Comparison of ENCODE assay signal across 29 cellular contexts in genomic region chr22:26901228-26901816, GRCh38.
"Had no signal": no experiment of that assay in that cellular context is flagged by ENCODE, and none has a peak within 500 bp of the region (broad histone marks: within the 10 kb centered on the region; RNA-seq: fewer than 3 reads in every experiment).

No MANE protein-coding gene starts in this region.

- H3K36me3 ChIP-seq: MG63, Peyer's patch, SJSA1 had no signal

- DNase-seq: activated B cell treated with CpG ODN at 0.5 μM for 24 hours; activated CD4-positive, alpha-beta T cell treated with anti-CD3 and anti-CD28 coated beads for 1 hour; activated CD4-positive, alpha-beta T cell treated with anti-CD3 and anti-CD28 coated beads, Interleukin-2, amount 10 ng/mL, durations not matched to agents 24 days and 14 days; activated CD4-positive, alpha-beta T cell treated with anti-CD3 and anti-CD28 coated beads, Interleukin-2, amount 50 U/mL, for 48 hours; activated CD8-positive, alpha-beta memory T cell treated with anti-CD3 and anti-CD28 coated beads, Interleukin-2, amount 10 ng/mL, durations not matched to agents 7 days and 5 days; activated effector memory CD4-positive, alpha-beta T cell treated with Interleukin-2 at 50 U/mL for 16 hours; activated naive CD4-positive, alpha-beta T cell; activated T-cell treated with anti-CD3 and anti-CD28 coated beads, Interleukin-2, amount 50 U/mL, for 24 hours; aorta; body of pancreas; MG63; NCI-H1105 treated with DMSO at 0.1 percent for 48 hours; NCI-H1436 treated with DMSO at 0.1 percent for 48 hours; NCI-H187 treated with DMSO at 0.1 percent for 48 hours; NCI-H2081 treated with DMSO at 0.1 percent for 48 hours; NCI-H345; NCI-H510A; NCI-H526 treated with DMSO at 0.1 percent for 48 hours; NCI-H82; Peyer's patch; SHP77; T-helper 17 cell; T-helper 9 cell had no signal

- H3K4me1 ChIP-seq: body of pancreas had no signal

- H3K4me2 ChIP-seq: KMS-11 had no signal

- H3K4me1 Mint-ChIP-seq: activated CD8-positive, alpha-beta memory T cell treated with anti-CD3 and anti-CD28 coated beads, Interleukin-2, amount 10 ng/mL, durations not matched to agents 7 days and 5 days had no signal

- H3K27me3 ChIP-seq: body of pancreas, MG63, Peyer's patch, SJSA1 had no signal

- H3K9me3 Mint-ChIP-seq: activated B cell treated with CpG ODN at 0.5 μM for 24 hours; activated CD4-positive, alpha-beta T cell treated with anti-CD3 and anti-CD28 coated beads, Interleukin-2, amount 10 ng/mL, durations not matched to agents 24 days and 14 days; activated naive CD4-positive, alpha-beta T cell treated with anti-CD3 and anti-CD28 coated beads, Interleukin-2, amount 50 U/mL, for 24 hours; activated T-cell treated with anti-CD3 and anti-CD28 coated beads, Interleukin-2, amount 50 U/mL, for 24 hours; activated T-helper 1 cell treated with anti-CD3 and anti-CD28 coated beads, Interleukin-12 subunit alpha, Interleukin-12 subunit beta, Interleukin-2, Interleukin-4 antibody, amounts not matched to agents 30 ng/mL and 10 ng/mL and 1 ng/mL, durations not matched to agents 14 hours and 24 hours and 36 hours had no signal

- H3K9me3 ChIP-seq: body of pancreas, Peyer's patch, SJSA1 had no signal

- H3K9ac ChIP-seq: KMS-11 had no signal

- H3K36me3 Mint-ChIP-seq: activated CD8-positive, alpha-beta memory T cell treated with anti-CD3 and anti-CD28 coated beads, Interleukin-2, amount 10 ng/mL, durations not matched to agents 7 days and 5 days had no signal

- H3K27ac ChIP-seq: body of pancreas, KMS-11, Peyer's patch, RWPE1, SJSA1 had no signal

- H3K4me3 ChIP-seq: body of pancreas, MG63, Peyer's patch, SJSA1 had no signal

- H3K27ac Mint-ChIP-seq: activated B cell treated with CpG ODN at 0.5 μM for 24 hours; activated CD4-positive, alpha-beta T cell treated with anti-CD3 and anti-CD28 coated beads, Interleukin-2, amount 10 ng/mL, durations not matched to agents 24 days and 14 days; activated CD8-positive, alpha-beta memory T cell treated with anti-CD3 and anti-CD28 coated beads, Interleukin-2, amount 10 ng/mL, durations not matched to agents 7 days and 5 days; activated naive CD4-positive, alpha-beta T cell treated with anti-CD3 and anti-CD28 coated beads, Interleukin-2, amount 50 U/mL, for 24 hours; activated T-cell treated with anti-CD3 and anti-CD28 coated beads, Interleukin-2, amount 50 U/mL, for 24 hours; activated T-helper 1 cell treated with anti-CD3 and anti-CD28 coated beads, Interleukin-12 subunit alpha, Interleukin-12 subunit beta, Interleukin-2, Interleukin-4 antibody, amounts not matched to agents 30 ng/mL and 10 ng/mL and 1 ng/mL, durations not matched to agents 14 hours and 24 hours and 36 hours; T-helper 17 cell had no signal

- H3K4me3 Mint-ChIP-seq: activated B cell treated with CpG ODN at 0.5 μM for 24 hours; activated CD4-positive, alpha-beta T cell treated with anti-CD3 and anti-CD28 coated beads, Interleukin-2, amount 10 ng/mL, durations not matched to agents 24 days and 14 days; activated CD8-positive, alpha-beta memory T cell treated with anti-CD3 and anti-CD28 coated beads, Interleukin-2, amount 10 ng/mL, durations not matched to agents 7 days and 5 days; activated naive CD4-positive, alpha-beta T cell treated with anti-CD3 and anti-CD28 coated beads, Interleukin-2, amount 50 U/mL, for 24 hours; activated T-cell treated with anti-CD3 and anti-CD28 coated beads, Interleukin-2, amount 50 U/mL, for 24 hours; activated T-helper 1 cell treated with anti-CD3 and anti-CD28 coated beads, Interleukin-12 subunit alpha, Interleukin-12 subunit beta, Interleukin-2, Interleukin-4 antibody, amounts not matched to agents 30 ng/mL and 10 ng/mL and 1 ng/mL, durations not matched to agents 14 hours and 24 hours and 36 hours; central memory CD8-positive, alpha-beta T cell; T-helper 17 cell had no signal
